Comparison of ENCODE assay signal across 9 cellular contexts in the genomic region with DNA sequence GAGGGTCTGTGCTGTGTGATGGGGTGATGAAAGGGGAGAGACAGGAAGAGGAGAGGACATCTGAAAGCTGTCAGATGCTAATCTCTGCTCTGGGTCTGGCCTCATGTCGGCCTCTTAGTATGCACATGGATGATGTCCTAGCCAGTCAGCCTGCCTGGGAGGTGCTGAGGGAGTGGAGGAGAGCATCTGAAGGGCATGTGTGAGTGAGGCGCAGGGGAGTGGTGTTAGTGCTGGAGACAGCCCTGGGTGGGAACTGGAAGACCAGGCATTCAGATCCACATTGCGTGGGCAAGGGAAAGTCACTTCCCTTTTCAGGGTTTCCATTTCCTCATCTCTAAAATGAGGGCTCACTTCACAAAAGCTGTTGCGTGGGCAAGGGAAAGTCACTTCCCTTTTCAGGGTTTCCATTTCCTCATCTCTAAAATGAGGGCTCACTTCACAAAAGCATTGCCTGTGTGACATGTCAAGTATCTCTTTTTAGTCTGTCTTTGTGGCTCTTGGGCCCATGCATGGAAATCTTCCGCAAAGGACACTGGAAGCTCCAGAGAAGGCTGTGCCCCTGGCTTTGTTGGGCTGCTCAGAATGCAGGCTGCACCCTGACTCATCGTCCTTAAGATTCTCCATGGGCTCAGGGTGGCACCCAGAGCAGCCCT. TPM values are rescaled to one million over a fixed set of nuclear protein-coding genes. Genes with fewer than 3 reads are reported as not detected.
A peak's percentile ranks its signal among the peaks of the same experiment; 100 is the strongest.
DNase-seq lines count a peak whose midpoint lies in the region; ATAC-seq and TF ChIP-seq lines count a peak whose summit lies in the region.
"Had no signal": no experiment of that assay in that cellular context is flagged by ENCODE, and none has a peak within 500 bp of the region (broad histone marks: within the 10 kb centered on the region; RNA-seq: fewer than 3 reads in every experiment).

No MANE protein-coding gene starts in this region.

- H3K27me3 Mint-ChIP-seq in naive thymus-derived CD8-positive, alpha-beta T cell = peaks cover 3 to 30% (median 10%) of the 10 kb centered on the region in 5 donors

- H4K20me1 ChIP-seq in SU-DHL-6 (ENCODE audit: low read depth, low read length) = no peaks in the 10 kb centered on the region

- H2AFZ ChIP-seq in SU-DHL-6 (ENCODE audit: low read depth, low read length, severe bottlenecking) = peak overlapping the region; percentile 63

- H3K9ac ChIP-seq in SU-DHL-6 (ENCODE audit: low read length) = peak overlapping the region; percentile 22; the same call in 1 of the 2 replicates

- no peaks in the 10 kb centered on the region for H3K9me3 Mint-ChIP-seq in naive thymus-derived CD8-positive, alpha-beta T cell
- H3K9me3 Mint-ChIP-seq: activated naive CD4-positive, alpha-beta T cell treated with anti-CD3 and anti-CD28 coated beads, Interleukin-2, amount 50 U/mL, for 24 hours had no signal

- no peaks in the 10 kb centered on the region for H3K79me2 ChIP-seq in SU-DHL-6 (ENCODE audit: insufficient read depth, low read length)

- H3K9me2 ChIP-seq in SU-DHL-6 (replicated peaks; ENCODE audit: insufficient read depth, low read length) = no peaks in the 10 kb centered on the region

- no peak overlapping the region for H3K4me3 ChIP-seq in SU-DHL-6 (ENCODE audit: insufficient read depth, low read length, poor library complexity, severe bottlenecking)

- no peaks in the 10 kb centered on the region for H3K9me3 ChIP-seq in SU-DHL-6 (ENCODE audit: insufficient read depth, low read length)

- peak overlapping the region in 6 of 10 donors; percentile 5 to 50 (median 14) for H3K4me3 Mint-ChIP-seq in naive thymus-derived CD8-positive, alpha-beta T cell
- H3K4me3 Mint-ChIP-seq: activated naive CD4-positive, alpha-beta T cell treated with anti-CD3 and anti-CD28 coated beads, Interleukin-2, amount 50 U/mL, for 24 hours had no signal

- peak overlapping the region; percentile 60 for H3K27ac ChIP-seq in SU-DHL-6 (ENCODE audit: low read depth, low read length)

- ATAC-seq in GM18520 (IDR thresholded peaks at IDR 0.05; ENCODE audit: unreplicated experiment) (peak; percentile 50), HG02852 (IDR thresholded peaks at IDR 0.05; ENCODE audit: unreplicated experiment) (peak; percentile 70)
- ATAC-seq in naive thymus-derived CD8-positive, alpha-beta T cell = peak; percentile 18 to 58

- H3K36me3 Mint-ChIP-seq in naive thymus-derived CD8-positive, alpha-beta T cell = no peaks in the 10 kb centered on the region
- H3K36me3 Mint-ChIP-seq: activated naive CD4-positive, alpha-beta T cell treated with anti-CD3 and anti-CD28 coated beads, Interleukin-2, amount 50 U/mL, for 24 hours had no signal

- no peak for TF ChIP-seq CTCF in SU-DHL-6 (IDR thresholded peaks at IDR 0.05; ENCODE audit: insufficient read depth, low read length, poor library complexity, severe bottlenecking)

- H3K4me2 ChIP-seq in SU-DHL-6 (ENCODE audit: low read depth, low read length, poor library complexity, severe bottlenecking) = peak overlapping the region; percentile 52

- H3K27me3 ChIP-seq in SU-DHL-6 (ENCODE audit: low read length) = no peaks in the 10 kb centered on the region

- H3K36me3 ChIP-seq in SU-DHL-6 (ENCODE audit: low read length) = no peaks in the 10 kb centered on the region

- POLR2A ChIA-PET in naive thymus-derived CD8-positive, alpha-beta T cell (lab: Charles Lee) = no interaction called here

- peaks cover 6 to 45% (median 16%) of the 10 kb centered on the region in 4 donors for H3K4me1 Mint-ChIP-seq in naive thymus-derived CD8-positive, alpha-beta T cell

- DNase-seq in naive thymus-derived CD8-positive, alpha-beta T cell = peak in 1 of 10 donors; percentile 32
- DNase-seq in DMS153 (lab: John Stamatoyannopoulos, UW) = no peak
- no peak for DNase-seq in activated naive CD4-positive, alpha-beta T cell treated with Interleukin-2 at 50 U/mL for 16 hours
- no peak for DNase-seq in activated CD4-positive, alpha-beta T cell treated with anti-CD3 and anti-CD28 coated beads, Interleukin-2, amount 50 U/mL, for 1 hour
- DNase-seq in NCI-H82 treated with DMSO at 0.1 percent for 48 hours (lab: John Stamatoyannopoulos, UW; ENCODE audit: unreplicated experiment) = no peak

- H3F3A ChIP-seq in SU-DHL-6 (ENCODE audit: insufficient read depth) = peaks cover 9% of the 10 kb centered on the region; the same call in 1 of the 2 replicates

- H3K27ac Mint-ChIP-seq in naive thymus-derived CD8-positive, alpha-beta T cell = peak overlapping the region in 4 of 10 donors; percentile 19 to 84 (median 66)
- H3K27ac Mint-ChIP-seq: activated naive CD4-positive, alpha-beta T cell treated with anti-CD3 and anti-CD28 coated beads, Interleukin-2, amount 50 U/mL, for 24 hours had no signal

RNA-seq across cellular contexts. Expression of a gene that starts 10.1 kb away (rescaled TPM):
- total RNA-seq in naive thymus-derived CD8-positive, alpha-beta T cell = not detected
- polyA plus RNA-seq in naive thymus-derived CD8-positive, alpha-beta T cell = not detected
